In genomic region chr7:127392182-127392565, GRCh38 we compare ENCODE assay signal across 1 cellular context.
TF ChIP-seq lines count a peak whose summit lies in the region.

No MANE protein-coding gene starts in this region.

TF ChIP-seq in K562, 482 proteins besides CTCF, POLR2A, EP300 and RAD21 (continued from another document and continues in another):
- TF ChIP-seq YY1 (IDR thresholded peaks at IDR 0.05; ENCODE audit: borderline replicate concordance in 1 of 3, control insufficient read depth in 1 of 3, extremely low read depth in 1 of 3, insufficient read depth in 3 of 3, insufficient read length in 1 of 3, insufficient replicate concordance in 2 of 3, low read depth in 1 of 3, low read length in 2 of 3) = peak in 1 of 3 experiments; percentile 24
- TF ChIP-seq ZNF592 (IDR thresholded peaks at IDR 0.05) = no peak
- TF ChIP-seq CSDE1 (IDR thresholded peaks at IDR 0.05) = no peak
- TF ChIP-seq HIVEP1 (CRISPR knock-in tag; IDR thresholded peaks at IDR 0.05) = no peak; the same call in 1 of the 2 replicates
- TF ChIP-seq WHSC1 (IDR thresholded peaks at IDR 0.05; ENCODE audit: low read length) = no peak
- TF ChIP-seq BMI1 (IDR thresholded peaks at IDR 0.05; ENCODE audit: low read length) = no peak
- no peak for TF ChIP-seq MBD1 (CRISPR knock-in tag; IDR thresholded peaks at IDR 0.05)
- no peak for TF ChIP-seq RBM34 (IDR thresholded peaks at IDR 0.05; ENCODE audit: borderline replicate concordance, insufficient read depth, low read length)
- no peak for TF ChIP-seq PPARD (CRISPR knock-in tag; IDR thresholded peaks at IDR 0.05)
- TF ChIP-seq ZNF263 (CRISPR knock-in tag; IDR thresholded peaks at IDR 0.05; ENCODE audit: borderline replicate concordance) = peak; percentile 54; the same call in 1 of the 2 replicates
- peak; percentile 25; the same call in 1 of the 2 replicates for TF ChIP-seq ZNF24 (IDR thresholded peaks at IDR 0.05)
- TF ChIP-seq NRF1 (conservative IDR thresholded peaks at IDR 0.05 in 1 of 2, IDR thresholded peaks at IDR 0.05 in 1 of 2) = no peak
- no peak for TF ChIP-seq MEF2D (tag; conservative IDR thresholded peaks at IDR 0.05; ENCODE audit: low read depth)
- no peak for TF ChIP-seq ZNF583 (CRISPR knock-in tag; IDR thresholded peaks at IDR 0.05)
- TF ChIP-seq CREBBP (IDR thresholded peaks at IDR 0.05; ENCODE audit: low read depth, low read length) = no peak
- no peak for TF ChIP-seq COPS2 (conservative IDR thresholded peaks at IDR 0.05)
- no peak for TF ChIP-seq POLR2B (IDR thresholded peaks at IDR 0.05; ENCODE audit: low read depth, partially characterized antibody)
- 0 out of 2 replicates have a peak, but pooled peaks have one; percentile 58 for TF ChIP-seq ZEB2 (IDR thresholded peaks at IDR 0.05)
- no peak for TF ChIP-seq KDM1A (IDR thresholded peaks at IDR 0.05)
- no peak for TF ChIP-seq ATF4 (CRISPR knock-in tag; IDR thresholded peaks at IDR 0.05)
- TF ChIP-seq ARID4B (CRISPR knock-in tag; IDR thresholded peaks at IDR 0.05) = peak; percentile 95
- TF ChIP-seq VEZF1 (CRISPR knock-in tag; IDR thresholded peaks at IDR 0.05) = no peak
- TF ChIP-seq OTX1 (CRISPR knock-in tag; IDR thresholded peaks at IDR 0.05) = no peak; the same call in 1 of the 2 replicates
- no peak for TF ChIP-seq TCF7 (IDR thresholded peaks at IDR 0.05; ENCODE audit: borderline replicate concordance)
- no peak; the same call in 1 of the 2 replicates for TF ChIP-seq RBM14 (IDR thresholded peaks at IDR 0.05; ENCODE audit: borderline replicate concordance, insufficient read depth, low read depth, low read length)
- TF ChIP-seq PREB (CRISPR knock-in tag; IDR thresholded peaks at IDR 0.05) = no peak
- TF ChIP-seq BCLAF1 (IDR thresholded peaks at IDR 0.05; ENCODE audit: borderline replicate concordance in 1 of 2, control insufficient read depth in 1 of 2, low read depth in 2 of 2, low read length in 1 of 2) = 0 out of 4 replicates have a peak, but pooled peaks of 1 of the 2 experiments have one; percentile 55
- no peak for TF ChIP-seq ETV5 (CRISPR knock-in tag; IDR thresholded peaks at IDR 0.05; ENCODE audit: low read depth)
- no peak for TF ChIP-seq ZNF586 (CRISPR knock-in tag; conservative IDR thresholded peaks at IDR 0.05)
- TF ChIP-seq MAZ (CRISPR knock-in tag; conservative IDR thresholded peaks at IDR 0.05 in 1 of 2, IDR thresholded peaks at IDR 0.05 in 1 of 2) = no peak; a peak in 2 of 4 replicates
- no peak for TF ChIP-seq ATF3 (IDR thresholded peaks at IDR 0.05)
- peak; percentile 83 for TF ChIP-seq ATF3 (CRISPR knock-in tag; conservative IDR thresholded peaks at IDR 0.05)
- peak; percentile 34 for TF ChIP-seq E2F8 (IDR thresholded peaks at IDR 0.05; ENCODE audit: low read depth, partially characterized antibody)
- TF ChIP-seq ZFP30 (CRISPR knock-in tag; IDR thresholded peaks at IDR 0.05; ENCODE audit: borderline replicate concordance) = no peak
